17 cellular contexts compared by ENCODE assay signal in the genomic region with DNA sequence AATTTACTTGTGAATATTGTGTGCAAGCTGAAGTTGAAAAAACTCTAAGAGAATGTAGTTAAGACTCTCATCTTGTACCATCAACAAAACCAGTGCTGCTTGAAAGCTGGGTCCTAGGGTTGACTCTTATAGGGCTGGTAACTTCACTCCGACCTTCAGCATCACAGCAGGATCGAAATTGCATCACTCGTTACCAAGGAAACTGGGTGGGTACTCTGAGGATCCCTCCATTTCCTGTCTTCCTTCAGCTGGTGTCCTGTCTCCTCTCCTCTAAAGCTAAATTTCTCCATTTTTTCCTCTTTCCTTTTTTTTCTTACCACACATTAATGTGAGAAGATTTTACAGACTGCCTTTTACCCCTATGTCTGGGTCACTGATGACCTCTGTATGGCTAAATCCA. TPM values are rescaled to one million over a fixed set of nuclear protein-coding genes. Genes with fewer than 3 reads are reported as not detected.
DNase-seq lines count a peak whose midpoint lies in the region; ATAC-seq, FAIRE-seq and TF ChIP-seq lines count a peak whose summit lies in the region.
"Had no signal": no experiment of that assay in that cellular context is flagged by ENCODE, and none has a peak within 500 bp of the region (broad histone marks: within the 10 kb centered on the region; RNA-seq: fewer than 3 reads in every experiment).

No MANE protein-coding gene starts in this region.

- H3K4me2 ChIP-seq in Loucy (ENCODE audit: low read depth, low read length, poor library complexity, severe bottlenecking) (peak overlapping the region; percentile 13), astrocyte (ENCODE audit: low read length) (no peak overlapping the region)

- TF ChIP-seq CTCF in Loucy (conservative IDR thresholded peaks at IDR 0.05; ENCODE audit: low read length): no peak
- TF ChIP-seq CTCF in astrocyte (IDR thresholded peaks at IDR 0.05; ENCODE audit: insufficient read depth, low read depth, low read length): no peak
- no peak for TF ChIP-seq CTCF in osteocyte (IDR thresholded peaks at IDR 0.05)
- TF ChIP-seq CTCF in thyroid gland (IDR thresholded peaks at IDR 0.05): no peak

- no peak for FAIRE-seq in astrocyte (lab: Jason Lieb, UNC)

- no peak overlapping the region for H3K4me3 Mint-ChIP-seq in activated CD4-positive, alpha-beta memory T cell treated with anti-CD3 and anti-CD28 coated beads, Interleukin-2, amount 10 ng/mL, durations not matched to agents 7 days and 5 days
- no peak overlapping the region for H3K4me3 Mint-ChIP-seq in activated CD4-positive, alpha-beta memory T cell treated with anti-CD3 and anti-CD28 coated beads for 36 hours
- peak overlapping the region; percentile 13 for H3K4me3 Mint-ChIP-seq in astrocyte (ENCODE audit: unreplicated experiment)
- H3K4me3 Mint-ChIP-seq in osteocyte (ENCODE audit: unreplicated experiment): no peak overlapping the region

- no peaks in the 10 kb centered on the region for H4K20me1 ChIP-seq in Loucy (ENCODE audit: insufficient read depth, low read length, poor library complexity, severe bottlenecking)
- H4K20me1 ChIP-seq in astrocyte (ENCODE audit: insufficient read depth, low read length): no peaks in the 10 kb centered on the region

- H3K9me3 ChIP-seq in Loucy (ENCODE audit: insufficient read depth, low read depth, low read length) (no peaks in the 10 kb centered on the region), astrocyte (ENCODE audit: insufficient read depth, low read depth, low read length) (no peaks in the 10 kb centered on the region), thyroid gland (no peaks in the 10 kb centered on the region)
- H3K9me3 ChIP-seq: ascending aorta had no signal

- H3K36me3 ChIP-seq in Loucy (ENCODE audit: insufficient read depth, low read length) (no peaks in the 10 kb centered on the region), astrocyte (ENCODE audit: insufficient read depth, low read length) (no peaks in the 10 kb centered on the region), thyroid gland (no peaks in the 10 kb centered on the region)
- H3K36me3 ChIP-seq: ascending aorta had no signal

- H3K4me3 ChIP-seq in Loucy (ENCODE audit: low read length, poor library complexity, severe bottlenecking) (no peak overlapping the region), astrocyte (ENCODE audit: insufficient read depth, low read depth, low read length) (no peak overlapping the region), thyroid gland (replicated peaks in 1 of 3) (no peak overlapping the region)
- H3K4me3 ChIP-seq: ascending aorta had no signal

- H3K36me3 Mint-ChIP-seq in activated CD4-positive, alpha-beta memory T cell treated with anti-CD3 and anti-CD28 coated beads, Interleukin-2, amount 10 ng/mL, durations not matched to agents 7 days and 5 days (ENCODE audit: low read depth): peaks cover 17% of the 10 kb centered on the region
- H3K36me3 Mint-ChIP-seq in activated CD4-positive, alpha-beta memory T cell treated with anti-CD3 and anti-CD28 coated beads for 36 hours: no peaks in the 10 kb centered on the region
- H3K36me3 Mint-ChIP-seq in astrocyte (ENCODE audit: low read depth, unreplicated experiment) (peaks cover 14% of the 10 kb centered on the region), osteocyte (ENCODE audit: unreplicated experiment) (peaks cover 3% of the 10 kb centered on the region)

- H3K9ac ChIP-seq in Loucy (ENCODE audit: low read depth, low read length, poor library complexity, severe bottlenecking) (no peak overlapping the region), astrocyte (ENCODE audit: low read length) (no peak overlapping the region)

- WGBS in thyroid gland, 2 donors: 89 to 92% methylated on average over 3 of the region's 3 CpGs

- POLR2A ChIA-PET in activated CD4-positive, alpha-beta memory T cell treated with anti-CD3 and anti-CD28 coated beads, Interleukin-2, amount 10 ng/mL, durations not matched to agents 7 days and 5 days (lab: Charles Lee): interaction anchor here (0.7 to 1.5 kb wide), 2 partner anchors 63 to 84 kb away, joined by 4 read pairs; no protein-coding TSS in a partner anchor
- POLR2A ChIA-PET in activated CD4-positive, alpha-beta memory T cell treated with anti-CD3 and anti-CD28 coated beads for 36 hours (lab: Charles Lee): no interaction called here

- H3K27ac Mint-ChIP-seq in activated CD4-positive, alpha-beta memory T cell treated with anti-CD3 and anti-CD28 coated beads, Interleukin-2, amount 10 ng/mL, durations not matched to agents 7 days and 5 days: peak overlapping the region; percentile 51
- no peak overlapping the region for H3K27ac Mint-ChIP-seq in activated CD4-positive, alpha-beta memory T cell treated with anti-CD3 and anti-CD28 coated beads for 36 hours
- H3K27ac Mint-ChIP-seq in astrocyte (ENCODE audit: unreplicated experiment): no peak overlapping the region
- peak overlapping the region; percentile 28 for H3K27ac Mint-ChIP-seq in osteocyte (ENCODE audit: unreplicated experiment)

- peaks cover 4% of the 10 kb centered on the region; the same call in 1 of the 2 replicates for H3F3A ChIP-seq in Loucy (ENCODE audit: low read depth)

- H3K27ac ChIP-seq in astrocyte (ENCODE audit: low read depth, low read length) (no peak overlapping the region), thyroid gland (no peak overlapping the region)
- H3K27ac ChIP-seq: ascending aorta, foreskin keratinocyte had no signal

- H3K27me3 ChIP-seq in Loucy (ENCODE audit: insufficient read depth, low read length, poor library complexity, severe bottlenecking) (no peaks in the 10 kb centered on the region), astrocyte (ENCODE audit: insufficient read depth, low read length) (no peaks in the 10 kb centered on the region), thyroid gland (no peaks in the 10 kb centered on the region)
- H3K27me3 ChIP-seq: ascending aorta, foreskin keratinocyte had no signal

- no peaks in the 10 kb centered on the region for H3K9me3 Mint-ChIP-seq in activated CD4-positive, alpha-beta memory T cell treated with anti-CD3 and anti-CD28 coated beads, Interleukin-2, amount 10 ng/mL, durations not matched to agents 7 days and 5 days
- no peaks in the 10 kb centered on the region for H3K9me3 Mint-ChIP-seq in activated CD4-positive, alpha-beta memory T cell treated with anti-CD3 and anti-CD28 coated beads for 36 hours
- H3K9me3 Mint-ChIP-seq in astrocyte (ENCODE audit: unreplicated experiment) (peaks cover 1% of the 10 kb centered on the region), osteocyte (ENCODE audit: unreplicated experiment) (no peaks in the 10 kb centered on the region)

- CTCF ChIA-PET in activated CD4-positive, alpha-beta memory T cell treated with anti-CD3 and anti-CD28 coated beads, Interleukin-2, amount 10 ng/mL, durations not matched to agents 7 days and 5 days (lab: Charles Lee): interaction anchor here (0.6 to 1.4 kb wide), 4 partner anchors 83 to 1210 kb away, joined by 3 to 4 read pairs (median 3); no protein-coding TSS in a partner anchor
- CTCF ChIA-PET in activated CD4-positive, alpha-beta memory T cell treated with anti-CD3 and anti-CD28 coated beads for 36 hours (lab: Charles Lee): interaction anchor here (0.9 to 1.7 kb wide), 2 partner anchors 82 to 227 kb away, joined by 3 to 6 read pairs; no protein-coding TSS in a partner anchor

- H3K4me1 Mint-ChIP-seq in activated CD4-positive, alpha-beta memory T cell treated with anti-CD3 and anti-CD28 coated beads, Interleukin-2, amount 10 ng/mL, durations not matched to agents 7 days and 5 days: peaks cover 38% of the 10 kb centered on the region
- H3K4me1 Mint-ChIP-seq in activated CD4-positive, alpha-beta memory T cell treated with anti-CD3 and anti-CD28 coated beads for 36 hours (ENCODE audit: low read depth): peaks cover 22% of the 10 kb centered on the region
- H3K4me1 Mint-ChIP-seq in astrocyte (ENCODE audit: low read depth, unreplicated experiment): peaks cover 8% of the 10 kb centered on the region
- H3K4me1 Mint-ChIP-seq in osteocyte (ENCODE audit: unreplicated experiment): peaks cover 22% of the 10 kb centered on the region

- intact Hi-C loops in activated CD4-positive, alpha-beta memory T cell treated with anti-CD3 and anti-CD28 coated beads for 36 hours (cut with micrococcal nuclease): loop anchor here (10.0 kb wide), 1 partner anchor 230 kb away; a partner anchor contains a TSS
- intact Hi-C loops in thyroid gland (cut with DNase I): loop anchor here (10.0 kb wide), 1 partner anchor 90 kb away; a partner anchor contains a TSS

- peaks cover 38% of the 10 kb centered on the region for H3K4me1 ChIP-seq in Loucy (ENCODE audit: insufficient read depth, low read length, poor library complexity, severe bottlenecking)
- H3K4me1 ChIP-seq in astrocyte (ENCODE audit: insufficient read depth, low read length): peaks cover 14% of the 10 kb centered on the region
- H3K4me1 ChIP-seq in thyroid gland: peaks cover 4 to 7% of the 10 kb centered on the region in 2 donors

- H3K79me2 ChIP-seq in Loucy (ENCODE audit: insufficient read depth, low read length): peaks cover 14% of the 10 kb centered on the region
- H3K79me2 ChIP-seq in astrocyte (ENCODE audit: insufficient read depth, low read length): no peaks in the 10 kb centered on the region

- no peak for ATAC-seq in GM18519 (IDR thresholded peaks at IDR 0.05; ENCODE audit: low FRiP score, unreplicated experiment)
- ATAC-seq: foreskin keratinocyte, Panc1 had no signal

- TF ChIP-seq POLR2A in thyroid gland (IDR thresholded peaks at IDR 0.05): no peak

- no peak for DNase-seq in activated CD4-positive, alpha-beta memory T cell treated with anti-CD3 and anti-CD28 coated beads, Interleukin-2, amount 10 ng/mL, durations not matched to agents 7 days and 5 days
- no peak for DNase-seq in activated CD4-positive, alpha-beta memory T cell treated with anti-CD3 and anti-CD28 coated beads for 36 hours
- DNase-seq in astrocyte (ENCODE audit: low read depth): no peak
- DNase-seq in osteocyte (ENCODE audit: extremely low spot score, unreplicated experiment): no peak
- DNase-seq in NCI-H345 (lab: John Stamatoyannopoulos, UW): no peak
- no peak for DNase-seq in thyroid gland
- DNase-seq: activated CD8-positive, alpha-beta memory T cell treated with anti-CD3 and anti-CD28 coated beads, Interleukin-2, amount 50 U/mL, for 48 hours; AML-193; foreskin keratinocyte; GOT3; islet precursor cell; Kasumi-1; NCI-H2171 had no signal

- H2AFZ ChIP-seq in Loucy (ENCODE audit: low read length) (no peak overlapping the region), astrocyte (ENCODE audit: low read depth, low read length) (no peak overlapping the region)

- H3K27me3 Mint-ChIP-seq in activated CD4-positive, alpha-beta memory T cell treated with anti-CD3 and anti-CD28 coated beads, Interleukin-2, amount 10 ng/mL, durations not matched to agents 7 days and 5 days: no peaks in the 10 kb centered on the region
- H3K27me3 Mint-ChIP-seq in activated CD4-positive, alpha-beta memory T cell treated with anti-CD3 and anti-CD28 coated beads for 36 hours: no peaks in the 10 kb centered on the region
- H3K27me3 Mint-ChIP-seq in astrocyte (ENCODE audit: low read depth, unreplicated experiment) (no peaks in the 10 kb centered on the region), osteocyte (ENCODE audit: unreplicated experiment) (no peaks in the 10 kb centered on the region)

- no peaks in the 10 kb centered on the region for H3K9me2 ChIP-seq in Loucy (replicated peaks; ENCODE audit: low read depth, low read length)

RNA-seq across cellular contexts. Expression of a gene that starts 3.0 kb away (rescaled TPM):
- 10 to 100 TPM; 10.1 to 10.6 TPM for total RNA-seq in activated CD4-positive, alpha-beta memory T cell treated with anti-CD3 and anti-CD28 coated beads, Interleukin-2, amount 10 ng/mL, durations not matched to agents 7 days and 5 days
- 1 to 10 TPM; 6.6 to 7.0 TPM for total RNA-seq in activated CD4-positive, alpha-beta memory T cell treated with anti-CD3 and anti-CD28 coated beads for 36 hours
- total RNA-seq in astrocyte (14.7 and 18.2 TPM in 2 replicates), osteocyte (13.9 and 15.9 TPM in 2 replicates), thyroid gland (10 to 100 TPM; 22.9 to 35.3 (median 27.8) TPM)

Comparison
In these comparisons a context has a peak if more than half of its experiments do, and no peak if none do; other contexts are left out.
1. H3K27ac Mint-ChIP-seq: peak in activated CD4-positive, alpha-beta memory T cell treated with anti-CD3 and anti-CD28 coated beads, Interleukin-2, amount 10 ng/mL, durations not matched to agents 7 days and 5 days (single experiment) and osteocyte (single experiment); none in activated CD4-positive, alpha-beta memory T cell treated with anti-CD3 and anti-CD28 coated beads for 36 hours (single experiment) and astrocyte (single experiment).